In genomic region chr4:174483792-174484191, GRCh38 we compare ENCODE assay signal across 32 cellular contexts. TPM values are rescaled to one million over a fixed set of nuclear protein-coding genes. Genes with fewer than 3 reads are reported as not detected.
"Had no signal": no experiment of that assay in that cellular context is flagged by ENCODE, and none has a peak within 500 bp of the region (broad histone marks: within the 10 kb centered on the region; RNA-seq: fewer than 3 reads in every experiment).

No MANE protein-coding gene starts in this region.

- H3K27ac Mint-ChIP-seq: activated CD4-positive, alpha-beta T cell treated with anti-CD3 and anti-CD28 coated beads, Interleukin-2, amount 10 ng/mL, durations not matched to agents 24 days and 14 days; activated CD8-positive, alpha-beta T cell treated with anti-CD3 and anti-CD28 coated beads, Interleukin-2, amount 10 ng/mL, durations not matched to agents 7 days and 5 days; activated naive CD4-positive, alpha-beta T cell treated with anti-CD3 and anti-CD28 coated beads, Interleukin-2, amount 50 U/mL, for 72 hours; activated T-cell treated with anti-CD3 and anti-CD28 coated beads, Interleukin-2, amount 50 U/mL, for 24 hours; activated T-helper 2 cell treated with anti-CD3 and anti-CD28 coated beads, Interferon-gamma antibody, Interleukin-2, Interleukin-4, amounts not matched to agents 10 μg/mL and 5 μg/mL and 100 μg/mL, durations not matched to agents 14 hours and 24 hours and 36 hours; T-helper 1 cell treated with Interleukin-12 subunit alpha and Interleukin-12 subunit beta and Interleukin-4 antibody, amounts not matched to agents 30 μg/mL and 1 μg/mL, for 36 hours; T-helper 2 cell treated with Interferon-gamma antibody and Interleukin-4, amounts not matched to agents 5 μg/mL and 100 μg/mL, for 36 hours had no signal

- H3K4me3 ChIP-seq: adrenal gland, body of pancreas, breast epithelium, Peyer's patch, SJSA1 had no signal

- H3K27me3 Mint-ChIP-seq: activated T-cell treated with anti-CD3 and anti-CD28 coated beads, Interleukin-2, amount 50 U/mL, for 24 hours had no signal

- FAIRE-seq: TTC549 had no signal

- H3K36me3 ChIP-seq: adrenal gland, breast epithelium, Peyer's patch, SJSA1 had no signal

- H3K9me3 ChIP-seq: adrenal gland, body of pancreas, breast epithelium, Peyer's patch, SJSA1, SK-N-SH had no signal

- H3K36me3 Mint-ChIP-seq: activated naive CD4-positive, alpha-beta T cell treated with anti-CD3 and anti-CD28 coated beads, Interleukin-2, amount 50 U/mL, for 72 hours had no signal

- DNase-seq: activated CD4-positive, alpha-beta T cell treated with anti-CD3 and anti-CD28 coated beads, Interleukin-2, amount 10 ng/mL, durations not matched to agents 24 days and 14 days; activated CD4-positive, alpha-beta T cell treated with anti-CD3 and anti-CD28 coated beads, Interleukin-2, amount 50 U/mL, for 4 hours; activated CD8-positive, alpha-beta T cell treated with anti-CD3 and anti-CD28 coated beads, Interleukin-2, amount 10 ng/mL, durations not matched to agents 7 days and 5 days; activated gamma-delta T cell; activated naive CD4-positive, alpha-beta T cell treated with Interleukin-2 at 50 U/mL for 16 hours; activated T-cell treated with anti-CD3 and anti-CD28 coated beads, Interleukin-2, amount 50 U/mL, for 24 hours; adrenal gland; anterior cingulate cortex; body of pancreas; Kasumi-1; MM.1S; MV-4-11; NCI-H1092; NCI-H1436 treated with DMSO at 0.1 percent for 48 hours; NCI-H1694 treated with DMSO at 0.1 percent for 48 hours; NCI-H2029; NCI-H510A; NCI-H526; NCI-H748 treated with DMSO at 0.1 percent for 48 hours; NK-92 treated with Interleukin-12 subunit alpha and Interleukin-12 subunit beta, amount 100 ng/mL, for 24 hours; PC-3; Peyer's patch; RPMI8226; SHP77 treated with DMSO at 0.1 percent for 48 hours; SK-N-SH had no signal

- H3K4me1 ChIP-seq: adrenal gland, body of pancreas, breast epithelium, SJSA1 had no signal

- H3K27ac ChIP-seq: adrenal gland, body of pancreas, breast epithelium, Peyer's patch, SJSA1 had no signal

- H3K4me1 Mint-ChIP-seq: activated CD4-positive, alpha-beta T cell treated with anti-CD3 and anti-CD28 coated beads, Interleukin-2, amount 10 ng/mL, durations not matched to agents 24 days and 14 days had no signal

- H3K4me3 Mint-ChIP-seq: activated CD4-positive, alpha-beta T cell treated with anti-CD3 and anti-CD28 coated beads, Interleukin-2, amount 10 ng/mL, durations not matched to agents 24 days and 14 days; activated CD8-positive, alpha-beta T cell treated with anti-CD3 and anti-CD28 coated beads, Interleukin-2, amount 10 ng/mL, durations not matched to agents 7 days and 5 days; activated T-cell treated with anti-CD3 and anti-CD28 coated beads, Interleukin-2, amount 50 U/mL, for 24 hours; T-helper 1 cell treated with Interleukin-12 subunit alpha and Interleukin-12 subunit beta and Interleukin-4 antibody, amounts not matched to agents 30 μg/mL and 1 μg/mL, for 36 hours; T-helper 2 cell treated with Interferon-gamma antibody and Interleukin-4, amounts not matched to agents 5 μg/mL and 100 μg/mL, for 36 hours had no signal

- H3K27me3 ChIP-seq: adrenal gland, body of pancreas, breast epithelium, Peyer's patch, SJSA1 had no signal

- ATAC-seq: activated CD8-positive, alpha-beta T cell treated with anti-CD3 and anti-CD28 coated beads, Interleukin-2, amount 10 ng/mL, durations not matched to agents 7 days and 5 days; activated naive CD4-positive, alpha-beta T cell treated with anti-CD3 and anti-CD28 coated beads, Interleukin-2, amount 50 U/mL, for 72 hours; body of pancreas; PC-3 had no signal

- H3K9ac ChIP-seq: SK-N-SH had no signal

- H3K9me3 Mint-ChIP-seq: activated CD4-positive, alpha-beta T cell treated with anti-CD3 and anti-CD28 coated beads, Interleukin-2, amount 10 ng/mL, durations not matched to agents 24 days and 14 days; activated naive CD4-positive, alpha-beta T cell treated with anti-CD3 and anti-CD28 coated beads, Interleukin-2, amount 50 U/mL, for 72 hours; activated T-cell treated with anti-CD3 and anti-CD28 coated beads, Interleukin-2, amount 50 U/mL, for 24 hours; activated T-helper 2 cell treated with anti-CD3 and anti-CD28 coated beads, Interferon-gamma antibody, Interleukin-2, Interleukin-4, amounts not matched to agents 10 μg/mL and 5 μg/mL and 100 μg/mL, durations not matched to agents 14 hours and 24 hours and 36 hours; T-helper 1 cell treated with Interleukin-12 subunit alpha and Interleukin-12 subunit beta and Interleukin-4 antibody, amounts not matched to agents 30 μg/mL and 1 μg/mL, for 36 hours; T-helper 2 cell treated with Interferon-gamma antibody and Interleukin-4, amounts not matched to agents 5 μg/mL and 100 μg/mL, for 36 hours had no signal

- H3K4me2 ChIP-seq: SK-N-SH had no signal

RNA-seq across cellular contexts. Expression of gene HPGD, which starts 38.5 kb away (rescaled TPM):
- polyA plus RNA-seq: SK-N-SH had no signal
